In the genomic region with DNA sequence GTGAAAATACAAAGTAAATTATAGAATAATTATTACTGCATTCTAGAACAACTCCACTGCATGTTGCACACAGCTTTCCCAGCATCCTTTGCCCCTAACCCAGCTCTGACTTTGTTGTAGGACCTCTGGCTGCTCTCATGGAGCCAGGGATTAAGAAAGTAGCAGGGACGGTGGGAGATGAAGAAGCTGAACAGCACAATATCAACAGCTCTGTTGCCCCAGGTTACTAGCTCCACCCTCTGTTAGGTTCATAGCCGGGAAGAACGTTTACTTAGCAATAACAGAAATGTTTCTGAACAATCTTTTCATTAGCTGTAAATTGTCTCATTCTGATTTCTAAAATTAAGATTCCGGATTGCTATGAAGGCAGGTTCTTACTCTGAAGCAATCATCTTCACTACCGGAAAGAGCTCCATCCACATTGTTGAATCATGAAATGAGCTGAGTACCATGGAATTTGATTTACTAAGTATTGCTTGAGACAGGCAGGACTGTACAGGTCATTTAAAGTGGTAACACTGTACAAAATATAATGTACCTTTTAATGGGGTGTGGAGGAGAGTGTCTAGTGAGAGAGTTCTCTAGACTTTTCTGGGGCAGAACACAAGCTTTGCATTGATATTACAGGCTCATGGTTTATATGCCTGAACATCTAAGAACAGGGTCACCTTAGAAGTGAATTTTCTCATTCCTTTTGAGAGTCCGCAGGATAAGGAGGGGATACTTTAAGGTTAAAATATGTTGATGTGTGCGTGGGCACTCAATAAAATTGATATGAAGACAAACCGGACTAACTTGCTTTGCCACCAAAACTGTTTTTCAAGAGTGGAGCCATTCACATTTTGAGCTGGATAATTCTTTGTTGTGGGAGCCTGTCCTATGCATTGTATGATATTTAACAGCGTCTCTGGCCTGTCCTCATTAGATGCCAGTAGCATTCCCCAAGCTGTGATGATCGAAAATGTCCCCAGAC, we compare ENCODE assay signal across 14 cellular contexts.
DNase-seq lines count a peak whose midpoint lies in the region; ATAC-seq and TF ChIP-seq lines count a peak whose summit lies in the region.
"Had no signal": no experiment of that assay in that cellular context is flagged by ENCODE, and none has a peak within 500 bp of the region (broad histone marks: within the 10 kb centered on the region; RNA-seq: fewer than 3 reads in every experiment).

No MANE protein-coding gene starts in this region.

- DNase-seq in HS-5 (ENCODE audit: low read depth), result peak; percentile 29
- DNase-seq in iPS-NIHi7 (ENCODE audit: extremely low spot score), result peak; percentile 24
- DNase-seq in stromal cell of bone marrow (ENCODE audit: low read depth), result peak; percentile 18
- DNase-seq in activated naive CD4-positive, alpha-beta T cell treated with anti-CD3 and anti-CD28 coated beads, Interleukin-2, amount 50 U/mL, for 16 hours, result no peak
- DNase-seq in islet precursor cell, result no peak
- no peak for DNase-seq in NCI-H1048 (lab: John Stamatoyannopoulos, UW)
- DNase-seq: activated CD4-positive, CD25-positive, alpha-beta regulatory T cell; colonic mucosa; H7; NCI-H1436 treated with DMSO at 0.1 percent for 48 hours; occipital lobe; uterus had no signal

- 0 out of 3 replicates have a peak, but pooled peaks have one; percentile 33 for ATAC-seq in SK-N-SH treated with all-trans-retinoic acid at 6 μM for 48 hours
- ATAC-seq: activated T-helper 17 cell treated with anti-CD3 and anti-CD28 coated beads, Interleukin-2, amount 50 U/mL, for 72 hours had no signal

TF ChIP-seq in SK-N-SH treated with all-trans-retinoic acid at 6 μM for 48 hours, 23 proteins besides CTCF, POLR2A, EP300 and RAD21:
- no peak for TF ChIP-seq RARB (CRISPR knock-in tag; IDR thresholded peaks at IDR 0.05)
- TF ChIP-seq ZNF70 (CRISPR knock-in tag; IDR thresholded peaks at IDR 0.05), result no peak
- no peak for TF ChIP-seq ZC3H10 (CRISPR knock-in tag; IDR thresholded peaks at IDR 0.05)
- no peak for TF ChIP-seq ZFP3 (CRISPR knock-in tag; IDR thresholded peaks at IDR 0.05)
- no peak for TF ChIP-seq ZNF8 (CRISPR knock-in tag; IDR thresholded peaks at IDR 0.05)
- no peak for TF ChIP-seq SNAI2 (CRISPR knock-in tag; IDR thresholded peaks at IDR 0.05)
- no peak for TF ChIP-seq PATZ1 (CRISPR knock-in tag; IDR thresholded peaks at IDR 0.05; ENCODE audit: borderline replicate concordance)
- no peak for TF ChIP-seq TOX (CRISPR knock-in tag; IDR thresholded peaks at IDR 0.05; ENCODE audit: borderline replicate concordance)
TF ChIP-seq in SK-N-SH treated with all-trans-retinoic acid at 6 μM for 48 hours: peak in this region for 0.

Comparison
In these comparisons a context has a peak if more than half of its experiments do, and no peak if none do; other contexts are left out.
1. DNase-seq: peak in HS-5 (single experiment), iPS-NIHi7 (single experiment) and stromal cell of bone marrow (single experiment); none in activated naive CD4-positive, alpha-beta T cell treated with anti-CD3 and anti-CD28 coated beads, Interleukin-2, amount 50 U/mL, for 16 hours (single experiment), islet precursor cell (single experiment) and NCI-H1048 (single experiment).